8 cellular contexts compared by ENCODE assay signal in the genomic region with DNA sequence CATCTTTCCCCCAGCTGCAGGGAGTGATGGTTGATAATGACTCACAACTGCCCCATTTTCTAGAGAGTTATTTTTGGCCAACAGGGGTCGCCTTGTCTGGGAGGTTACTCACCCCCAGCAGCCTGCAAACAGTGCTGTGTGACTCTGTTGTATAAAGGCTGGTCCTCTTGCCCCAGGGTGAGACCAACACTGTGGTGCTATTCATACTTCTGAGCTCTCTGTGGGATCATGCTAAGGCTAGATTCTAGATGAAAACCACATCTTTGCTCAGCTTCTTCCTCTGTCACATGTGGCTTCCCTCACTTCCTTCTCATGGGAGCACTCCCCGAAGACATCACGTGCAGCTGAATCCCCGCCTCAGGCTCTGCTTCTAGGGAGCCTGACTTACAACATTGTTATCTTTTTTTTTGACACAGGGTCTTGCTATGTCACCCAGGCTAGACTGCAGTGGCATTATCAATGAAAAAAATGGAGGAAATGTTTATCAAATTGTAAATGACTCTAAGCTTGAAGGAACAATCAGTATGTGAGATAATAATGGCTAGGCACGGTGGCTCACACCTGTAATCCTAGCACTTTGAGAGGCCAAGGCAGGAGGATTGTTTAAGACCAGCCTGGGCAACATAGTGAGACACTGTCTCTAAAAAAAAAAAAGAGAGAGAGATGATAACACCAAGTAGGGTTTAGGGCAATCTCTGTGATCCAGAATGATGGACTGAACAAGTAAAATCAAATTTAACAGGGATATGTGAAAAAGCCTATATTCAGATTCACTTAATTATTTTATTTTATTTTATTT. TPM values are rescaled to one million over a fixed set of nuclear protein-coding genes. Genes with fewer than 3 reads are reported as not detected.
DNase-seq lines count a peak whose midpoint lies in the region; ATAC-seq, FAIRE-seq and TF ChIP-seq lines count a peak whose summit lies in the region.

No MANE protein-coding gene starts in this region.

- H3K9me3 Mint-ChIP-seq in CD4-positive, CD25-positive, alpha-beta regulatory T cell, result peaks cover 0 to 1% (median 0%) of the 10 kb centered on the region in 7 donors
- H3K9me3 Mint-ChIP-seq in T-helper 1 cell treated with Interleukin-12 subunit alpha and Interleukin-12 subunit beta and Interleukin-4 antibody, amounts not matched to agents 30 μg/mL and 1 μg/mL, for 36 hours, result peaks cover 3% of the 10 kb centered on the region
- H3K9me3 Mint-ChIP-seq in activated naive CD8-positive, alpha-beta T cell treated with anti-CD3 and anti-CD28 coated beads for 36 hours, result peaks cover 4% of the 10 kb centered on the region

- H3K27ac Mint-ChIP-seq in CD4-positive, CD25-positive, alpha-beta regulatory T cell, result peak overlapping the region; percentile 66 to 84 (median 80)
- H3K27ac Mint-ChIP-seq in T-helper 1 cell treated with Interleukin-12 subunit alpha and Interleukin-12 subunit beta and Interleukin-4 antibody, amounts not matched to agents 30 μg/mL and 1 μg/mL, for 36 hours, result peak overlapping the region; percentile 77
- peak overlapping the region; percentile 78 for H3K27ac Mint-ChIP-seq in activated naive CD8-positive, alpha-beta T cell treated with anti-CD3 and anti-CD28 coated beads for 36 hours

- H3K36me3 Mint-ChIP-seq in CD4-positive, CD25-positive, alpha-beta regulatory T cell, result no peaks in the 10 kb centered on the region
- H3K36me3 Mint-ChIP-seq in T-helper 1 cell treated with Interleukin-12 subunit alpha and Interleukin-12 subunit beta and Interleukin-4 antibody, amounts not matched to agents 30 μg/mL and 1 μg/mL, for 36 hours (ENCODE audit: low read depth), result peaks cover 4% of the 10 kb centered on the region
- H3K36me3 Mint-ChIP-seq in activated naive CD8-positive, alpha-beta T cell treated with anti-CD3 and anti-CD28 coated beads for 36 hours, result peaks cover 1% of the 10 kb centered on the region

- H3K4me3 Mint-ChIP-seq in CD4-positive, CD25-positive, alpha-beta regulatory T cell, result peak overlapping the region in 3 of 4 donors; percentile 1 to 76 (median 37)
- peak overlapping the region; percentile 16 for H3K4me3 Mint-ChIP-seq in T-helper 1 cell treated with Interleukin-12 subunit alpha and Interleukin-12 subunit beta and Interleukin-4 antibody, amounts not matched to agents 30 μg/mL and 1 μg/mL, for 36 hours
- no peak overlapping the region for H3K4me3 Mint-ChIP-seq in activated naive CD8-positive, alpha-beta T cell treated with anti-CD3 and anti-CD28 coated beads for 36 hours

- ATAC-seq in CD4-positive, CD25-positive, alpha-beta regulatory T cell (ENCODE audit: low read depth in 2 of 2), result peak; percentile 90 to 95
- peak; percentile 54 for ATAC-seq in HG02981 (IDR thresholded peaks at IDR 0.05; ENCODE audit: unreplicated experiment)
- ATAC-seq in GM19324 (IDR thresholded peaks at IDR 0.05; ENCODE audit: low FRiP score, unreplicated experiment), result no peak

- H3K27me3 Mint-ChIP-seq in CD4-positive, CD25-positive, alpha-beta regulatory T cell, result no peaks in the 10 kb centered on the region
- H3K27me3 Mint-ChIP-seq in T-helper 1 cell treated with Interleukin-12 subunit alpha and Interleukin-12 subunit beta and Interleukin-4 antibody, amounts not matched to agents 30 μg/mL and 1 μg/mL, for 36 hours (ENCODE audit: low read depth), result peaks cover 8% of the 10 kb centered on the region
- no peaks in the 10 kb centered on the region for H3K27me3 Mint-ChIP-seq in activated naive CD8-positive, alpha-beta T cell treated with anti-CD3 and anti-CD28 coated beads for 36 hours

- no peaks in the 10 kb centered on the region for H3K9me1 ChIP-seq in keratinocyte (ENCODE audit: control insufficient read depth, extremely low read depth, insufficient read depth, low read length)

- no peaks in the 10 kb centered on the region for H3K27me3 ChIP-seq in CD4-positive, CD25-positive, alpha-beta regulatory T cell (ENCODE audit: control insufficient read depth, insufficient read depth, low read length)
- H3K27me3 ChIP-seq in keratinocyte (ENCODE audit: control insufficient read depth, extremely low read depth, insufficient read depth, low read length), result no peaks in the 10 kb centered on the region

- H3K27ac ChIP-seq in CD4-positive, CD25-positive, alpha-beta regulatory T cell (ENCODE audit: insufficient read depth, low read length, poor library complexity, severe bottlenecking), result peak overlapping the region; percentile 61
- H3K27ac ChIP-seq in keratinocyte (ENCODE audit: control insufficient read depth, insufficient read depth, low read length), result no peak overlapping the region

- no peak overlapping the region for H3K4me2 ChIP-seq in keratinocyte (ENCODE audit: control insufficient read depth, extremely low read depth, insufficient read depth, low read depth, low read length)

- TF ChIP-seq CTCF in keratinocyte (optimal IDR thresholded peaks at IDR 0.05 in 1 of 3, IDR thresholded peaks at IDR 0.05 in 1 of 3, conservative IDR thresholded peaks at IDR 0.05 in 1 of 3; ENCODE audit: extremely low read depth in 1 of 3, insufficient read depth in 2 of 3, low read length in 3 of 3), result peak; percentile 64 to 71 (median 64)

- no peaks in the 10 kb centered on the region for H3K36me3 ChIP-seq in CD4-positive, CD25-positive, alpha-beta regulatory T cell (ENCODE audit: control insufficient read depth, insufficient read depth, low read length)
- H3K36me3 ChIP-seq in keratinocyte (ENCODE audit: control insufficient read depth in 2 of 2, extremely low read depth in 1 of 2, insufficient read depth in 2 of 2, low read length in 2 of 2), result no peaks in the 10 kb centered on the region

- no peaks in the 10 kb centered on the region for H3K9me3 ChIP-seq in CD4-positive, CD25-positive, alpha-beta regulatory T cell (ENCODE audit: control insufficient read depth in 2 of 2, low read length in 2 of 2)
- no peaks in the 10 kb centered on the region for H3K9me3 ChIP-seq in keratinocyte (ENCODE audit: control insufficient read depth, low read depth, low read length)

- H3K9ac ChIP-seq in keratinocyte (ENCODE audit: control insufficient read depth, extremely low read depth, insufficient read depth, low read length), result no peak overlapping the region

- peaks cover 14% of the 10 kb centered on the region for H3K4me1 ChIP-seq in CD4-positive, CD25-positive, alpha-beta regulatory T cell (ENCODE audit: control insufficient read depth, insufficient read depth, low read length, poor library complexity, severe bottlenecking)
- H3K4me1 ChIP-seq in keratinocyte (ENCODE audit: control insufficient read depth, extremely low read depth, insufficient read depth, low read length), result peaks cover 15% of the 10 kb centered on the region

- peaks cover 7 to 20% (median 14%) of the 10 kb centered on the region in 4 donors for H3K4me1 Mint-ChIP-seq in CD4-positive, CD25-positive, alpha-beta regulatory T cell
- peaks cover 24% of the 10 kb centered on the region for H3K4me1 Mint-ChIP-seq in T-helper 1 cell treated with Interleukin-12 subunit alpha and Interleukin-12 subunit beta and Interleukin-4 antibody, amounts not matched to agents 30 μg/mL and 1 μg/mL, for 36 hours (ENCODE audit: low read depth)
- H3K4me1 Mint-ChIP-seq in activated naive CD8-positive, alpha-beta T cell treated with anti-CD3 and anti-CD28 coated beads for 36 hours, result peaks cover 16% of the 10 kb centered on the region

- no peaks in the 10 kb centered on the region for H4K20me1 ChIP-seq in keratinocyte (ENCODE audit: control insufficient read depth, extremely low read depth, insufficient read depth, low read length)

- FAIRE-seq in keratinocyte (lab: Jason Lieb, UNC), result peak; percentile 77

- no peak overlapping the region for H2AFZ ChIP-seq in keratinocyte (ENCODE audit: control insufficient read depth, low read length)

- dilution Hi-C loops in keratinocyte (cut with MboI; ENCODE audit: extremely low pct_ligation_motif_present, low sequenced_read_pairs), result no loop called here

- no peaks in the 10 kb centered on the region for H3K79me2 ChIP-seq in keratinocyte (ENCODE audit: control insufficient read depth, insufficient read depth, low read length)

- H3K4me3 ChIP-seq in CD4-positive, CD25-positive, alpha-beta regulatory T cell (ENCODE audit: low read depth, low read length), result peak overlapping the region; percentile 67
- no peak overlapping the region for H3K4me3 ChIP-seq in keratinocyte (ENCODE audit: control insufficient read depth in 2 of 3, extremely low read depth in 1 of 3, insufficient read depth in 2 of 3, low read depth in 1 of 3, low read length in 3 of 3)

- peak; percentile 50 to 85 (median 63) for DNase-seq in CD4-positive, CD25-positive, alpha-beta regulatory T cell
- peak; percentile 65 for DNase-seq in activated naive CD8-positive, alpha-beta T cell treated with anti-CD3 and anti-CD28 coated beads for 36 hours
- DNase-seq in keratinocyte (ENCODE audit: low read depth, low spot score) (peak; percentile 58), retina (no peak)
- DNase-seq in stimulated activated CD8-positive, alpha-beta memory T cell treated with anti-CD3 and anti-CD28 coated beads, Interleukin-15, amount 100 ng/mL, for 1 hour (ENCODE audit: low read depth), result peak; percentile 49

RNA-seq across cellular contexts. Expression of gene SLC23A2, which starts 55.7 kb away (rescaled TPM):
- total RNA-seq in CD4-positive, CD25-positive, alpha-beta regulatory T cell, result 19.6 TPM
- polyA plus RNA-seq in CD4-positive, CD25-positive, alpha-beta regulatory T cell, result 1 to 10 TPM; 3.7 to 5.2 (median 4.3) TPM
- total RNA-seq in activated naive CD8-positive, alpha-beta T cell treated with anti-CD3 and anti-CD28 coated beads for 36 hours, result 10 to 100 TPM; 23.2 TPM
- 9.6 to 14.7 TPM (median 13.4 TPM) in 3 replicates for polyA plus RNA-seq in keratinocyte
- 3.3 TPM for polyA plus RNA-seq in keratinocyte (2011; ENCODE audit: low read depth)
- 4.4 and 5.5 TPM in 2 replicates for polyA plus RNA-seq in keratinocyte (2011; cell fraction: cytosol; rRNA removed)
- polyA plus RNA-seq in keratinocyte (2011; cell fraction: nucleus; rRNA removed), result 33.3 and 34.6 TPM in 2 replicates
- polyA plus RNA-seq in keratinocyte (2012; ENCODE audit: low replicate concordance), result 5.2 and 9.3 TPM in 2 replicates
- polyA minus RNA-seq in keratinocyte, result 22.0 to 44.4 TPM (median 26.2 TPM) in 3 replicates
- polyA minus RNA-seq in keratinocyte (2011; cell fraction: cytosol; rRNA and poly(A)+ RNA removed), result 12.1 TPM
- 38.6 and 54.2 TPM in 2 replicates for polyA minus RNA-seq in keratinocyte (2011; cell fraction: nucleus; rRNA and poly(A)+ RNA removed)

RNA-seq across cellular contexts. Expression of gene TMEM230, which starts 55.9 kb away (rescaled TPM):
- total RNA-seq in CD4-positive, CD25-positive, alpha-beta regulatory T cell, result 48.3 TPM
- 100 to 1,000 TPM; 158 to 237 (median 214) TPM for polyA plus RNA-seq in CD4-positive, CD25-positive, alpha-beta regulatory T cell
- total RNA-seq in activated naive CD8-positive, alpha-beta T cell treated with anti-CD3 and anti-CD28 coated beads for 36 hours, result 10 to 100 TPM; 79.4 to 79.7 TPM
- 89.3 to 122 TPM (median 102 TPM) in 3 replicates for polyA plus RNA-seq in keratinocyte
- polyA plus RNA-seq in keratinocyte (2011; ENCODE audit: low read depth), result 26.1 TPM
- 130 and 179 TPM in 2 replicates for polyA plus RNA-seq in keratinocyte (2011; cell fraction: cytosol; rRNA removed)
- polyA plus RNA-seq in keratinocyte (2011; cell fraction: nucleus; rRNA removed), result 46.7 and 48.1 TPM in 2 replicates
- polyA plus RNA-seq in keratinocyte (2012; ENCODE audit: low replicate concordance), result 49.1 and 76.7 TPM in 2 replicates
- 39.4 to 61.9 TPM (median 58.0 TPM) in 3 replicates for polyA minus RNA-seq in keratinocyte
- polyA minus RNA-seq in keratinocyte (2011; cell fraction: cytosol; rRNA and poly(A)+ RNA removed), result 64.5 TPM
- polyA minus RNA-seq in keratinocyte (2011; cell fraction: nucleus; rRNA and poly(A)+ RNA removed), result 13.1 and 17.8 TPM in 2 replicates
